Comparison of ENCODE assay signal across 8 cellular contexts in the genomic region with DNA sequence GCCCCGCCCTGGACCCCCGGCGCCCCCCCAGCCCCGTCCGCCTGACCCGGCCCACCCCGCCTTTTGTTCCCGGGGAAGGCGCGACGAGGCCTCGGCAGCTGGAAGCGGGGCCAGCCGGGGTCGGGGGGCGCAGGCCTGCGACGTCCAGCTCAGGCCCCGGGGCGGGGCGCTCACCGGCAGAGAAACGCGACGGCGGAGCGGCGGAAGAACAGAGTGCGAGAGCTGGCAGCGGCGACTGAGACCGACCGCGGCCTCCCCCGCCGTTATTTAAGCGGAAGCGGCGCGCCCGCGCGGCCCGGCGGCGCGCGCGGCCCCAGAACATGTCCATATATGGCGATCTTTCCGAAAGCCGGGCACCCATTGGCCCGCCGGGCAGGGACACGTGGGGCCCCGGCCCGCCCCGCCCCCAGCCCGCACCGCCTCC. TPM values are rescaled to one million over a fixed set of nuclear protein-coding genes. Genes with fewer than 3 reads are reported as not detected.
DNase-seq lines count a peak whose midpoint lies in the region; ATAC-seq and TF ChIP-seq lines count a peak whose summit lies in the region.

Gene ACTG1 (minus strand): TSS at position 240 of the 424 bp plus-strand sequence. CDS start 445 bp downstream, outside the sequence.

- H4K5ac ChIP-seq in H9 (ENCODE audit: insufficient read length, low read depth, low read length): no peak within 1 kb of the TSS

- peak within 1 kb of the TSS; percentile 84 to 98 (median 96); a peak in 5 of 7 replicates for H3K27ac Mint-ChIP-seq in H9

- no peak within 1 kb of the TSS for H4K8ac ChIP-seq in H9 (replicated peaks; ENCODE audit: insufficient read length, low read depth, low read length)

- H3K56ac ChIP-seq in H9 (ENCODE audit: insufficient read length, low read depth, low read length): no peak within 1 kb of the TSS

- no peak within 1 kb of the TSS for H2AFZ ChIP-seq in H9 (ENCODE audit: low read length)

- H3K9me3 ChIP-seq in H9 (ENCODE audit: control insufficient read depth, low read depth, low read length): no peaks in the 10 kb centered on the region

- peak within 1 kb of the TSS; percentile 94 for H4K91ac ChIP-seq in H9 (ENCODE audit: insufficient read length, low read depth, low read length)

- H3K23me2 ChIP-seq in H9 (ENCODE audit: insufficient read length, low read depth, low read length, poor library complexity, severe bottlenecking): peaks cover 31% of the 10 kb centered on the region

- H3K9me3 Mint-ChIP-seq in H9: peaks cover 7 to 22% of the 10 kb centered on the region in 2 experiments; a peak in 4 of 5 replicates

- peak within 1 kb of the TSS; percentile 95 for H3K14ac ChIP-seq in H9 (ENCODE audit: insufficient read depth, low read length)

- peaks cover 8% of the 10 kb centered on the region for H3K27me3 Mint-ChIP-seq in H9 (ENCODE audit: low read depth)

- no peak within 1 kb of the TSS for H2BK12ac ChIP-seq in H9 (ENCODE audit: insufficient read length, low read depth, low read length)

- H2BK15ac ChIP-seq in H9 (ENCODE audit: low read depth, low read length): no peak within 1 kb of the TSS; the same call in 1 of the 2 replicates

- DNase-seq in DMS79 (lab: John Stamatoyannopoulos, UW) (peak; percentile 47), H9 (peak; percentile 93), NAMALWA (ENCODE audit: low spot score) (peak; percentile 92), germinal center (ENCODE audit: low spot score) (peak; percentile 95), nucleus accumbens (lab: John Stamatoyannopoulos, UW) (peak; percentile 29 to 94 (median 86)), substantia nigra (lab: John Stamatoyannopoulos, UW) (peak in 48 of 49 donors; percentile 50 to 97 (median 86))
- DNase-seq in activated naive CD4-positive, alpha-beta T cell treated with anti-CD3 and anti-CD28 coated beads, Interleukin-2, amount 50 U/mL, for 16 hours: peak; percentile 91

- peaks cover 2% of the 10 kb centered on the region for H3K79me1 ChIP-seq in H9 (ENCODE audit: insufficient read depth, low read depth, low read length, poor library complexity, severe bottlenecking)

- H3K36me3 Mint-ChIP-seq in H9 (ENCODE audit: insufficient read depth in 1 of 3, low read depth in 3 of 3): peaks cover 38 to 45% (median 43%) of the 10 kb centered on the region in 3 experiments

- no peak within 1 kb of the TSS for H2BK20ac ChIP-seq in H9 (ENCODE audit: low read depth, low read length, poor library complexity, severe bottlenecking)

- H4K20me1 ChIP-seq in H9 (ENCODE audit: control insufficient read depth, insufficient read depth, insufficient read length): no peaks in the 10 kb centered on the region

- no peak within 1 kb of the TSS for H2AK5ac ChIP-seq in H9 (ENCODE audit: insufficient read length, low read length)

- H3K27ac ChIP-seq in H9 (ENCODE audit: insufficient read length, low read depth, low read length) (no peak within 1 kb of the TSS), substantia nigra (ENCODE audit: low read depth, low read length, poor library complexity, severe bottlenecking) (peak within 1 kb of the TSS; percentile 94)

- peak within 1 kb of the TSS; percentile 83 for H3K9ac ChIP-seq in H9 (ENCODE audit: extremely low read depth, insufficient read length, low read length)

- peak; percentile 47 for ATAC-seq in SK-N-SH treated with all-trans-retinoic acid at 6 μM for 48 hours

- peaks cover 25% of the 10 kb centered on the region; the same call in 1 of the 2 replicates for H3K79me2 ChIP-seq in H9 (ENCODE audit: insufficient read depth, low read length)

- no CpG with 5 or more reads among the region's 60 CpGs for WGBS in H9 (ENCODE audit: extremely low coverage, insufficient read length, low lambda C conversion rate)

- peak within 1 kb of the TSS; percentile 71 for H2BK120ac ChIP-seq in H9 (ENCODE audit: low read depth, low read length, poor library complexity, severe bottlenecking)

- H3K27me3 ChIP-seq in H9 (ENCODE audit: insufficient read depth, low read length): no peaks in the 10 kb centered on the region

- H3K23ac ChIP-seq in H9 (ENCODE audit: insufficient read length, low read depth, low read length): no peak within 1 kb of the TSS

- H3K4me1 ChIP-seq in H9 (ENCODE audit: insufficient read depth, low read length): no peaks in the 10 kb centered on the region

- no peak within 1 kb of the TSS for H3T11ph ChIP-seq in H9 (ENCODE audit: low read length)

- peak within 1 kb of the TSS; percentile 97 for H3K18ac ChIP-seq in H9 (ENCODE audit: insufficient read length, low read depth, low read length)

- H3K4ac ChIP-seq in H9 (ENCODE audit: low read depth, low read length): peak within 1 kb of the TSS; percentile 91; the same call in 1 of the 2 replicates

- no peak for TF ChIP-seq CTCF in H9 (conservative IDR thresholded peaks at IDR 0.05)

- H3K4me3 Mint-ChIP-seq in H9: peak within 1 kb of the TSS; percentile 97 to 100

- no peak within 1 kb of the TSS for H2BK5ac ChIP-seq in H9 (ENCODE audit: insufficient read length, low read length)

- H3K4me1 Mint-ChIP-seq in H9: peaks cover 29 to 39% of the 10 kb centered on the region in 2 experiments

- H3K4me2 ChIP-seq in H9 (ENCODE audit: insufficient read depth, insufficient read length, low read length): peak within 1 kb of the TSS; percentile 97

TF ChIP-seq in SK-N-SH treated with all-trans-retinoic acid at 6 μM for 48 hours, 23 proteins besides CTCF, POLR2A, EP300 and RAD21:
- TF ChIP-seq ZNF8 (CRISPR knock-in tag; IDR thresholded peaks at IDR 0.05) (no peak), ZNF565 (CRISPR knock-in tag; conservative IDR thresholded peaks at IDR 0.05; ENCODE audit: low read depth) (no peak), ZC3H10 (CRISPR knock-in tag; IDR thresholded peaks at IDR 0.05) (0 out of 2 replicates have a peak, but pooled peaks have one; percentile 42)

RNA-seq across cellular contexts. Expression of gene ACTG1, which starts in this region (rescaled TPM):
- total RNA-seq in H9 (2021): 4,136 and 4,160 TPM in 2 replicates
